In the genomic region with DNA sequence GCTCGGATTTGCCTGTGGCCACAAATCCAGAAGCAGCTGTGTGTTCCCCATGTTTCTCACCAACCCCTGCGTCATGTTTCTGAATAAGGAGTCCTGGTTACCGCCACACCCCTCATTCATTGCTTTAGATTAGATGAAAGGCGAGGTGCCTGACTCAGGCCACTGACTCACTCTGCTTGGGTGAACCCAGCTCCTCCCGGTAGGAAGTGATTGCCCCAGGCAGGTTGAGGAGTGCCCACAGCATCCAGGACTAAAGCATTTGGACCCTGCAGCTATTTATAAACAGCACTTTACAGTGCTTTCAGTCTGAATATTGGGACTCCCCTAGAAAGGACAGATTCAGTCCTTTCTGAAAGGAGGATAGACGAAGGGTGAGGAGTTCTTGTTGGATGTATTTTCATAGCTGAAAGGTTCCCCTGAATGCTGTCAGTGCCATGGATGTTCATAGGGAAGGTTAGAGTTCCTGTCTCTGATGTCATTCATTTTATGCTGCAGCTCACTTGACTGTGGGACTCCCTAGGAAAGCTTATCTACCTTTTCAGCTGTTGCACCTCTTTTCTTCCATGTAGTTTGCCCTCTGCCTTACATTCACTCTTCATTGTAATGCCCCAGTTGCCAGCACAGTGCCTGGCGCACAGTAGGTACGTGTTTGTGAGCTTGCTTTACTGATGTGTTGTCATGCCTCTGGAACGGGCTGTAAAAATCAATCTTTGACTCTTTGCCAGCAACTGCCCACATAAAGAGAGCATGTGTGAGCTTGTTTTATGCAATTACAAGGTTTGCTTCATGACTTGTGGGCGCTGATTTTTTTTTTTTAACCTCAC, we compare ENCODE assay signal across 8 cellular contexts. TPM values are rescaled to one million over a fixed set of nuclear protein-coding genes. Genes with fewer than 3 reads are reported as not detected.
A peak's percentile ranks its signal among the peaks of the same experiment; 100 is the strongest.
DNase-seq lines count a peak whose midpoint lies in the region; ATAC-seq and TF ChIP-seq lines count a peak whose summit lies in the region.

No MANE protein-coding gene starts in this region.

- H3K9me3 ChIP-seq in PC-9 (ENCODE audit: insufficient read depth, low read depth) (no peaks in the 10 kb centered on the region), adrenal gland (replicated peaks in 1 of 3) (no peaks in the 10 kb centered on the region), vagina (no peaks in the 10 kb centered on the region)

- no peak overlapping the region for H2AFZ ChIP-seq in PC-9

- peaks cover 74% of the 10 kb centered on the region for H3F3A ChIP-seq in PC-9 (ENCODE audit: insufficient read depth, low read depth)

- POLR2A ChIA-PET in PC-9 (lab: Charles Lee; ENCODE audit: unreplicated experiment) = interaction anchor here (0.5 to 0.8 kb wide), 12 partner anchors 10 to 642 kb away, joined by 3 to 10 read pairs (median 5); no protein-coding TSS in a partner anchor

- DNase-seq in ELR (ENCODE audit: low read depth) (peak; percentile 100), PC-9 (peak; percentile 100), adrenal gland (peak in 4 of 7 donors; percentile 4 to 73 (median 28)), lung microvascular endothelial cell (ENCODE audit: low read depth in 2 of 2) (peak; percentile 53 to 89), vagina (ENCODE audit: extremely low spot score in 2 of 2) (no peak), RPMI8226 (no peak), KBM-7 (no peak)

- in situ Hi-C loops in KBM-7 (cut with MboI; ENCODE audit: low pct_unique_long_range_greater_than_20kb, low sequenced_read_pairs) = no loop called here

- no peaks in the 10 kb centered on the region for H4K20me1 ChIP-seq in PC-9 (ENCODE audit: insufficient read depth)

- H3K27me3 ChIP-seq in PC-9 (ENCODE audit: insufficient read depth, low read depth) (no peaks in the 10 kb centered on the region), adrenal gland (no peaks in the 10 kb centered on the region), vagina (no peaks in the 10 kb centered on the region)

- no peak for TF ChIP-seq POLR2A in adrenal gland (IDR thresholded peaks at IDR 0.05)
- no peak for TF ChIP-seq POLR2A in vagina (IDR thresholded peaks at IDR 0.05)

- WGBS in adrenal gland, 4 donors = 57 to 67% (median 61%) methylated on average over 10 of the region's 10 CpGs

- ATAC-seq in HG02763 (IDR thresholded peaks at IDR 0.05; ENCODE audit: unreplicated experiment) = no peak

- H3K4me2 ChIP-seq in PC-9 = peak overlapping the region; percentile 72

- H3K4me1 ChIP-seq in PC-9 (replicated peaks; ENCODE audit: insufficient read depth) (peaks cover 80% of the 10 kb centered on the region), adrenal gland (replicated peaks in 1 of 2) (peaks cover 0 to 16% of the 10 kb centered on the region in 2 donors), vagina (peaks cover 34% of the 10 kb centered on the region)

- TF ChIP-seq CTCF in PC-9 (conservative IDR thresholded peaks at IDR 0.05) = no peak
- TF ChIP-seq CTCF in adrenal gland (IDR thresholded peaks at IDR 0.05) = no peak
- TF ChIP-seq CTCF in vagina (IDR thresholded peaks at IDR 0.05) = no peak

- no peaks in the 10 kb centered on the region for H3K9me2 ChIP-seq in PC-9 (ENCODE audit: insufficient read depth)

- intact Hi-C loops in PC-9 (cut with micrococcal nuclease; ENCODE audit: unreplicated experiment) (loop anchor here (1.0 kb wide), 8 partner anchors 8 to 214 kb away; no protein-coding TSS in a partner anchor), adrenal gland (cut with DNase I) (no loop called here), vagina (cut with DNase I) (no loop called here)

- H3K27ac ChIP-seq in PC-9 = peak overlapping the region; percentile 81
- H3K27ac ChIP-seq in adrenal gland = peak overlapping the region in 1 of 5 donors; percentile 4
- peak overlapping the region; percentile 16 for H3K27ac ChIP-seq in vagina

- H3K36me3 ChIP-seq in PC-9 (ENCODE audit: low read depth) (0 out of 2 replicates have a peak, but pooled peaks cover 3% of the 10 kb centered on the region), adrenal gland (replicated peaks in 1 of 2) (no peaks in the 10 kb centered on the region), vagina (no peaks in the 10 kb centered on the region)

- H3K4me3 ChIP-seq in PC-9 (peak overlapping the region; percentile 5; the same call in 1 of the 2 replicates), adrenal gland (no peak overlapping the region), vagina (no peak overlapping the region)

- CTCF ChIA-PET in PC-9 (lab: Charles Lee) = interaction anchor here (0.6 to 6.1 kb wide), 9 partner anchors 11 to 734 kb away, joined by 3 to 88 read pairs (median 5); a partner anchor contains a TSS

- H3K79me2 ChIP-seq in PC-9 (ENCODE audit: low read depth) = peaks cover 85% of the 10 kb centered on the region

- BruUV-seq in PC-9 (replicated peaks; lab: Mats Ljungman, UMichigan) = TSS peak; percentile 48

RNA-seq across cellular contexts. Expression of a gene that starts 14.9 kb away (rescaled TPM):
- total RNA-seq in PC-9 (2021) = 180 and 213 TPM in 2 replicates
- 10 to 100 TPM in 5 of 8 donors, 1 to 10 TPM in 3; 7.4 to 20.3 (median 11.4) TPM for total RNA-seq in adrenal gland
- 10 to 100 TPM in 1 of 3 donors, 1 to 10 TPM in 2; 5.1 to 13.8 (median 5.7) TPM for polyA plus RNA-seq in adrenal gland
- total RNA-seq in lung microvascular endothelial cell = 91.1 and 225 TPM in 2 replicates
- 82.3 TPM for total RNA-seq in vagina

Comparison
In these comparisons a context has a peak if more than half of its experiments do, and no peak if none do; other contexts are left out.
1. DNase-seq: peak in ELR (single experiment), PC-9 (2 of 2), adrenal gland (4 of 7) and lung microvascular endothelial cell (2 of 2); none in vagina (0 of 2), RPMI8226 (single experiment) and KBM-7 (single experiment).